ENCODE assay signal across 1 cellular context in genomic region chr19:6460099-6460884, GRCh38.
A peak's percentile ranks its signal among the peaks of the same experiment; 100 is the strongest.
TF ChIP-seq lines count a peak whose summit lies in the region.

No MANE protein-coding gene starts in this region.

TF ChIP-seq in HCT116, 20 proteins besides CTCF, POLR2A, EP300 and RAD21 (continued from another document):
- TF ChIP-seq, protein P1, sequence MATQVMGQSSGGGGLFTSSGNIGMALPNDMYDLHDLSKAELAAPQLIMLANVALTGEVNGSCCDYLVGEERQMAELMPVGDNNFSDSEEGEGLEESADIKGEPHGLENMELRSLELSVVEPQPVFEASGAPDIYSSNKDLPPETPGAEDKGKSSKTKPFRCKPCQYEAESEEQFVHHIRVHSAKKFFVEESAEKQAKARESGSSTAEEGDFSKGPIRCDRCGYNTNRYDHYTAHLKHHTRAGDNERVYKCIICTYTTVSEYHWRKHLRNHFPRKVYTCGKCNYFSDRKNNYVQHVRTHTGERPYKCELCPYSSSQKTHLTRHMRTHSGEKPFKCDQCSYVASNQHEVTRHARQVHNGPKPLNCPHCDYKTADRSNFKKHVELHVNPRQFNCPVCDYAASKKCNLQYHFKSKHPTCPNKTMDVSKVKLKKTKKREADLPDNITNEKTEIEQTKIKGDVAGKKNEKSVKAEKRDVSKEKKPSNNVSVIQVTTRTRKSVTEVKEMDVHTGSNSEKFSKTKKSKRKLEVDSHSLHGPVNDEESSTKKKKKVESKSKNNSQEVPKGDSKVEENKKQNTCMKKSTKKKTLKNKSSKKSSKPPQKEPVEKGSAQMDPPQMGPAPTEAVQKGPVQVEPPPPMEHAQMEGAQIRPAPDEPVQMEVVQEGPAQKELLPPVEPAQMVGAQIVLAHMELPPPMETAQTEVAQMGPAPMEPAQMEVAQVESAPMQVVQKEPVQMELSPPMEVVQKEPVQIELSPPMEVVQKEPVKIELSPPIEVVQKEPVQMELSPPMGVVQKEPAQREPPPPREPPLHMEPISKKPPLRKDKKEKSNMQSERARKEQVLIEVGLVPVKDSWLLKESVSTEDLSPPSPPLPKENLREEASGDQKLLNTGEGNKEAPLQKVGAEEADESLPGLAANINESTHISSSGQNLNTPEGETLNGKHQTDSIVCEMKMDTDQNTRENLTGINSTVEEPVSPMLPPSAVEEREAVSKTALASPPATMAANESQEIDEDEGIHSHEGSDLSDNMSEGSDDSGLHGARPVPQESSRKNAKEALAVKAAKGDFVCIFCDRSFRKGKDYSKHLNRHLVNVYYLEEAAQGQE (IDR thresholded peaks at IDR 0.05; ENCODE audit: low read depth): no peak
- TF ChIP-seq SIN3A (IDR thresholded peaks at IDR 0.05; ENCODE audit: low read depth) (peak; percentile 12; the same call in 1 of the 2 replicates), SRF (IDR thresholded peaks at IDR 0.05; ENCODE audit: low read depth) (no peak), ZNF274 (IDR thresholded peaks at IDR 0.05; ENCODE audit: low read depth, low read length) (no peak), ATF3 (IDR thresholded peaks at IDR 0.05) (no peak), FOSL1 (IDR thresholded peaks at IDR 0.05; ENCODE audit: low read depth) (no peak; the same call in 1 of the 2 replicates), CBX3 (IDR thresholded peaks at IDR 0.05; ENCODE audit: low read depth) (peak; percentile 36), YY1 (IDR thresholded peaks at IDR 0.05; ENCODE audit: extremely low read depth, insufficient replicate concordance, low read depth, low read length) (peak; percentile 33), CEBPB (IDR thresholded peaks at IDR 0.05; ENCODE audit: low read depth) (no peak), EGR1 (IDR thresholded peaks at IDR 0.05; ENCODE audit: low read depth) (no peak)
